ENCODE assay signal across 15 cellular contexts in genomic region chr2:37623409-37623808, GRCh38. TPM values are rescaled to one million over a fixed set of nuclear protein-coding genes. Genes with fewer than 3 reads are reported as not detected.
DNase-seq lines count a peak whose midpoint lies in the region; ATAC-seq and TF ChIP-seq lines count a peak whose summit lies in the region.
"Had no signal": no experiment of that assay in that cellular context is flagged by ENCODE, and none has a peak within 500 bp of the region (broad histone marks: within the 10 kb centered on the region; RNA-seq: fewer than 3 reads in every experiment).

No MANE protein-coding gene starts in this region.

- CTCF ChIA-PET in activated naive CD4-positive, alpha-beta T cell treated with anti-CD3 and anti-CD28 coated beads, Interleukin-2, amount 10 ng/mL, durations not matched to agents 7 days and 5 days (lab: Charles Lee) = interaction anchor here (1.0 kb wide), 1 partner anchor 24 kb away, joined by 3 read pairs; no protein-coding TSS in a partner anchor
- CTCF ChIA-PET in activated naive CD4-positive, alpha-beta T cell treated with anti-CD3 and anti-CD28 coated beads for 36 hours (lab: Charles Lee) = interaction anchor here (0.7 to 2.0 kb wide), 5 partner anchors 11 to 209 kb away, joined by 3 to 6 read pairs (median 3); no protein-coding TSS in a partner anchor
- CTCF ChIA-PET in mammary epithelial cell (lab: Charles Lee; ENCODE audit: low non-redundant PET) = no interaction called here

- no peaks in the 10 kb centered on the region for H3K36me3 ChIP-seq in mammary epithelial cell (ENCODE audit: insufficient read depth, low read length)
- H3K36me3 ChIP-seq: tibial artery had no signal

- intact Hi-C loops in activated naive CD4-positive, alpha-beta T cell treated with anti-CD3 and anti-CD28 coated beads for 36 hours (cut with micrococcal nuclease) = no loop called here
- intact Hi-C loops in mammary epithelial cell (cut with micrococcal nuclease) = no loop called here

- H4K20me1 ChIP-seq in mammary epithelial cell (ENCODE audit: insufficient read depth, low read length) = no peaks in the 10 kb centered on the region

- in situ Hi-C loops in mammary epithelial cell (cut with MboI; ENCODE audit: low sequenced_read_pairs in 2 of 2) = no loop called here

- BruUV-seq in mammary epithelial cell (replicated peaks; lab: Mats Ljungman, UMichigan) = no TSS peak

- no peak overlapping the region for H3K4me3 ChIP-seq in mammary epithelial cell (replicated peaks in 1 of 3; ENCODE audit: insufficient read depth in 1 of 3, low read depth in 2 of 3, low read length in 3 of 3)
- H3K4me3 ChIP-seq: K562, tibial artery had no signal

- no peaks in the 10 kb centered on the region for H3K79me2 ChIP-seq in mammary epithelial cell (ENCODE audit: insufficient read depth, low read length)

- no peaks in the 10 kb centered on the region for H3K27me3 Mint-ChIP-seq in activated naive CD4-positive, alpha-beta T cell treated with anti-CD3 and anti-CD28 coated beads, Interleukin-2, amount 10 ng/mL, durations not matched to agents 7 days and 5 days
- no peaks in the 10 kb centered on the region for H3K27me3 Mint-ChIP-seq in activated naive CD4-positive, alpha-beta T cell treated with anti-CD3 and anti-CD28 coated beads for 36 hours (ENCODE audit: low read depth)

- no peak overlapping the region for H3K4me3 Mint-ChIP-seq in activated naive CD4-positive, alpha-beta T cell treated with anti-CD3 and anti-CD28 coated beads, Interleukin-2, amount 10 ng/mL, durations not matched to agents 7 days and 5 days
- H3K4me3 Mint-ChIP-seq in activated naive CD4-positive, alpha-beta T cell treated with anti-CD3 and anti-CD28 coated beads for 36 hours = no peak overlapping the region
- H3K4me3 Mint-ChIP-seq in stimulated activated effector memory CD8-positive, alpha-beta T cell treated with anti-CD3 and anti-CD28 coated beads, Interleukin-12 subunit alpha, Interleukin-12 subunit beta, amount 100 ng/mL, for 72 hours = peak overlapping the region; percentile 66
- H3K4me3 Mint-ChIP-seq: mesothelial cell of epicardium had no signal

- no peak overlapping the region for H3K9ac ChIP-seq in mammary epithelial cell (ENCODE audit: insufficient read depth, low read length)

- H3K9me3 ChIP-seq in mammary epithelial cell (replicated peaks; ENCODE audit: insufficient read depth, low read length) = no peaks in the 10 kb centered on the region
- H3K9me3 ChIP-seq: tibial artery had no signal

- H3K36me3 Mint-ChIP-seq in activated naive CD4-positive, alpha-beta T cell treated with anti-CD3 and anti-CD28 coated beads, Interleukin-2, amount 10 ng/mL, durations not matched to agents 7 days and 5 days = no peaks in the 10 kb centered on the region
- H3K36me3 Mint-ChIP-seq in activated naive CD4-positive, alpha-beta T cell treated with anti-CD3 and anti-CD28 coated beads for 36 hours (ENCODE audit: low read depth) = no peaks in the 10 kb centered on the region
- peaks cover 6% of the 10 kb centered on the region for H3K36me3 Mint-ChIP-seq in stimulated activated effector memory CD8-positive, alpha-beta T cell treated with anti-CD3 and anti-CD28 coated beads, Interleukin-12 subunit alpha, Interleukin-12 subunit beta, amount 100 ng/mL, for 72 hours
- H3K36me3 Mint-ChIP-seq: mesothelial cell of epicardium had no signal

- no peaks in the 10 kb centered on the region for H3K27me3 ChIP-seq in mammary epithelial cell (ENCODE audit: insufficient read depth, low read length)
- H3K27me3 ChIP-seq: tibial artery had no signal

- peak overlapping the region; percentile 72 for H3K4me2 ChIP-seq in mammary epithelial cell (ENCODE audit: insufficient read depth, low read depth, low read length)

- no peak overlapping the region for H2AFZ ChIP-seq in mammary epithelial cell (ENCODE audit: low read depth, low read length)

- dilution Hi-C loops in mammary epithelial cell (cut with HindIII; ENCODE audit: low sequenced_read_pairs) = loop anchor here (5.0 kb wide), 2 partner anchors 34 to 36 kb away; no protein-coding TSS in a partner anchor

- H3K9me3 Mint-ChIP-seq in activated naive CD4-positive, alpha-beta T cell treated with anti-CD3 and anti-CD28 coated beads, Interleukin-2, amount 10 ng/mL, durations not matched to agents 7 days and 5 days = no peaks in the 10 kb centered on the region
- no peaks in the 10 kb centered on the region for H3K9me3 Mint-ChIP-seq in activated naive CD4-positive, alpha-beta T cell treated with anti-CD3 and anti-CD28 coated beads for 36 hours
- H3K9me3 Mint-ChIP-seq in stimulated activated effector memory CD8-positive, alpha-beta T cell treated with anti-CD3 and anti-CD28 coated beads, Interleukin-12 subunit alpha, Interleukin-12 subunit beta, amount 100 ng/mL, for 72 hours = no peaks in the 10 kb centered on the region

- ATAC-seq in HG03457 (IDR thresholded peaks at IDR 0.05; ENCODE audit: unreplicated experiment) (peak; percentile 5), GM19351 (IDR thresholded peaks at IDR 0.05; ENCODE audit: unreplicated experiment) (no peak)
- ATAC-seq in stimulated activated effector memory CD8-positive, alpha-beta T cell treated with anti-CD3 and anti-CD28 coated beads, Interleukin-12 subunit alpha, Interleukin-12 subunit beta, amount 100 ng/mL, for 72 hours = peak; percentile 59
- ATAC-seq: K562 had no signal

- peak overlapping the region; percentile 24 for H3K27ac Mint-ChIP-seq in activated naive CD4-positive, alpha-beta T cell treated with anti-CD3 and anti-CD28 coated beads, Interleukin-2, amount 10 ng/mL, durations not matched to agents 7 days and 5 days
- no peak overlapping the region for H3K27ac Mint-ChIP-seq in activated naive CD4-positive, alpha-beta T cell treated with anti-CD3 and anti-CD28 coated beads for 36 hours
- H3K27ac Mint-ChIP-seq in stimulated activated effector memory CD8-positive, alpha-beta T cell treated with anti-CD3 and anti-CD28 coated beads, Interleukin-12 subunit alpha, Interleukin-12 subunit beta, amount 100 ng/mL, for 72 hours = peak overlapping the region; percentile 92
- H3K27ac Mint-ChIP-seq: mesothelial cell of epicardium had no signal

- peaks cover 33% of the 10 kb centered on the region for H3K4me1 ChIP-seq in mammary epithelial cell (ENCODE audit: insufficient read depth, low read length)

- no peak for DNase-seq in activated naive CD4-positive, alpha-beta T cell treated with anti-CD3 and anti-CD28 coated beads, Interleukin-2, amount 10 ng/mL, durations not matched to agents 7 days and 5 days
- DNase-seq in activated naive CD4-positive, alpha-beta T cell treated with anti-CD3 and anti-CD28 coated beads for 36 hours = no peak
- DNase-seq in mammary epithelial cell = no peak
- no peak for DNase-seq in stimulated activated effector memory CD8-positive, alpha-beta T cell treated with anti-CD3 and anti-CD28 coated beads, Interleukin-12 subunit alpha, Interleukin-12 subunit beta, amount 100 ng/mL, for 72 hours (ENCODE audit: low spot score in 2 of 2)
- DNase-seq in medulla oblongata (ENCODE audit: extremely low spot score) = no peak
- DNase-seq in NCI-H2196 treated with DMSO at 0.1 percent for 48 hours (lab: John Stamatoyannopoulos, UW; ENCODE audit: unreplicated experiment) = no peak
- DNase-seq: activated CD4-positive, CD25-positive, alpha-beta regulatory T cell treated with anti-CD3 and anti-CD28 coated beads, Interleukin-2, amount 50 U/mL, for 72 hours; activated effector memory CD4-positive, alpha-beta T cell treated with Interleukin-2 at 50 U/mL for 16 hours; DND-41; NCI-H1417 treated with DMSO at 0.1 percent for 48 hours; tibial artery had no signal

- TF ChIP-seq CTCF in mammary epithelial cell (conservative IDR thresholded peaks at IDR 0.05 in 1 of 2, IDR thresholded peaks at IDR 0.05 in 1 of 2; ENCODE audit: extremely low read depth in 1 of 2, insufficient read depth in 1 of 2, low read depth in 1 of 2, low read length in 2 of 2) = no peak

- H3K4me1 Mint-ChIP-seq in activated naive CD4-positive, alpha-beta T cell treated with anti-CD3 and anti-CD28 coated beads, Interleukin-2, amount 10 ng/mL, durations not matched to agents 7 days and 5 days = peaks cover 38% of the 10 kb centered on the region
- peaks cover 62% of the 10 kb centered on the region for H3K4me1 Mint-ChIP-seq in activated naive CD4-positive, alpha-beta T cell treated with anti-CD3 and anti-CD28 coated beads for 36 hours (ENCODE audit: low read depth)
- peaks cover 87% of the 10 kb centered on the region for H3K4me1 Mint-ChIP-seq in stimulated activated effector memory CD8-positive, alpha-beta T cell treated with anti-CD3 and anti-CD28 coated beads, Interleukin-12 subunit alpha, Interleukin-12 subunit beta, amount 100 ng/mL, for 72 hours

- H3K27ac ChIP-seq in mammary epithelial cell (ENCODE audit: insufficient read depth, low read depth, low read length) = peak overlapping the region; percentile 5
- H3K27ac ChIP-seq: tibial artery had no signal

RNA-seq across cellular contexts. Expression of gene CDC42EP3, which starts 48.0 kb away (rescaled TPM):
- 1 to 10 TPM; 8.5 to 9.4 TPM for total RNA-seq in activated naive CD4-positive, alpha-beta T cell treated with anti-CD3 and anti-CD28 coated beads for 36 hours
- total RNA-seq in mammary epithelial cell = 100 to 1,000 TPM in 1 of 2 donors, 10 to 100 TPM in 1; 96.7 to 276 TPM
- polyA plus RNA-seq in mammary epithelial cell = 84.4 TPM
- polyA minus RNA-seq in mammary epithelial cell = 192 TPM

Comparison
In these comparisons a context has a peak if more than half of its experiments do, and no peak if none do; other contexts are left out.
1. RNA of gene CDC42EP3, which starts 48.0 kb away (total RNA-seq): 96.7 to 276 TPM in mammary epithelial cell; 8.5 to 9.4 TPM in activated naive CD4-positive, alpha-beta T cell treated with anti-CD3 and anti-CD28 coated beads for 36 hours; every median in the first group is over 4 times any median in the second.